In genomic region chr18:50307738-50308470, GRCh38 we compare ENCODE assay signal across 8 cellular contexts. TPM values are rescaled to one million over a fixed set of nuclear protein-coding genes. Genes with fewer than 3 reads are reported as not detected.
DNase-seq lines count a peak whose midpoint lies in the region; ATAC-seq and TF ChIP-seq lines count a peak whose summit lies in the region.

No MANE protein-coding gene starts in this region.

- peaks cover 0 to 4% of the 10 kb centered on the region in 2 donors for H3K36me3 Mint-ChIP-seq in CD14-positive monocyte
- H3K36me3 Mint-ChIP-seq in activated CD8-positive, alpha-beta T cell treated with anti-CD3 and anti-CD28 coated beads for 36 hours (ENCODE audit: low read depth): no peaks in the 10 kb centered on the region

- H3K4me1 Mint-ChIP-seq in CD14-positive monocyte: peaks cover 30% of the 10 kb centered on the region
- peaks cover 16% of the 10 kb centered on the region for H3K4me1 Mint-ChIP-seq in activated CD8-positive, alpha-beta T cell treated with anti-CD3 and anti-CD28 coated beads for 36 hours (ENCODE audit: low read depth)

- H3K9me3 Mint-ChIP-seq in CD14-positive monocyte: peaks cover 0 to 13% (median 11%) of the 10 kb centered on the region in 7 donors
- H3K9me3 Mint-ChIP-seq in activated CD8-positive, alpha-beta T cell treated with anti-CD3 and anti-CD28 coated beads for 36 hours: peaks cover 4% of the 10 kb centered on the region

- POLR2A ChIA-PET in activated CD8-positive, alpha-beta T cell treated with anti-CD3 and anti-CD28 coated beads for 36 hours (lab: Charles Lee): interaction anchor here (0.6 to 1.0 kb wide), 2 partner anchors 10 to 447 kb away, joined by 3 to 5 read pairs; no protein-coding TSS in a partner anchor

- peak overlapping the region; percentile 87 to 96 for H3K4me3 Mint-ChIP-seq in CD14-positive monocyte
- peak overlapping the region; percentile 83 for H3K4me3 Mint-ChIP-seq in activated CD8-positive, alpha-beta T cell treated with anti-CD3 and anti-CD28 coated beads for 36 hours

- peak overlapping the region; percentile 97 to 100 (median 100) for H3K27ac Mint-ChIP-seq in CD14-positive monocyte
- H3K27ac Mint-ChIP-seq in activated CD8-positive, alpha-beta T cell treated with anti-CD3 and anti-CD28 coated beads for 36 hours: peak overlapping the region; percentile 70

- CTCF ChIA-PET in activated CD8-positive, alpha-beta T cell treated with anti-CD3 and anti-CD28 coated beads for 36 hours (lab: Charles Lee): interaction anchor here (1.3 to 2.3 kb wide), 4 partner anchors 10 to 49 kb away, joined by 3 to 11 read pairs (median 4); no protein-coding TSS in a partner anchor

- DNase-seq in CD14-positive monocyte (ENCODE audit: low spot score): peak; percentile 95
- DNase-seq in HK-2 (ENCODE audit: unreplicated experiment): peak; percentile 67
- peak; percentile 89 for DNase-seq in NCI-H82 (lab: John Stamatoyannopoulos, UW)
- peak; percentile 97 for DNase-seq in activated CD8-positive, alpha-beta T cell treated with anti-CD3 and anti-CD28 coated beads for 36 hours
- DNase-seq in effector CD8-positive, alpha-beta T cell (lab: John Stamatoyannopoulos, UW): peak; percentile 83
- DNase-seq in lung microvascular endothelial cell (ENCODE audit: low read depth in 2 of 2): peak; percentile 84 to 86
- DNase-seq in stimulated activated CD4-positive, alpha-beta T cell treated with anti-CD3 and anti-CD28 coated beads, TNF-alpha, amount 100 ng/mL, for 24 hours (ENCODE audit: low read depth in 3 of 3): peak; percentile 80 to 89 (median 85)

- H3K27me3 Mint-ChIP-seq in CD14-positive monocyte (ENCODE audit: low read depth in 3 of 3): peaks cover 2 to 13% (median 9%) of the 10 kb centered on the region in 3 donors
- peaks cover 4% of the 10 kb centered on the region for H3K27me3 Mint-ChIP-seq in activated CD8-positive, alpha-beta T cell treated with anti-CD3 and anti-CD28 coated beads for 36 hours

- no peak for TF ChIP-seq CTCF in CD14-positive monocyte (IDR thresholded peaks at IDR 0.05)
- no peak for TF ChIP-seq CTCF in activated CD8-positive, alpha-beta T cell treated with anti-CD3 and anti-CD28 coated beads for 36 hours (IDR thresholded peaks at IDR 0.05)

- peak; percentile 93 for ATAC-seq in GM19455 (IDR thresholded peaks at IDR 0.05; ENCODE audit: unreplicated experiment)
- peak; percentile 99 for ATAC-seq in activated CD8-positive, alpha-beta T cell treated with anti-CD3 and anti-CD28 coated beads for 36 hours

- intact Hi-C loops in CD14-positive monocyte (cut with micrococcal nuclease): loop anchor here in 1 of 2 donors (5.0 kb wide), 1 partner anchor 41 kb away; the partner anchor contains the start of gene CFAP53
- intact Hi-C loops in activated CD8-positive, alpha-beta T cell treated with anti-CD3 and anti-CD28 coated beads for 36 hours (cut with micrococcal nuclease): no loop called here

RNA-seq across cellular contexts. Expression of gene CXXC1, which starts 20.4 kb away (rescaled TPM):
- polyA plus RNA-seq in CD14-positive monocyte: 10 to 100 TPM; 30.9 to 33.4 TPM
- total RNA-seq in activated CD8-positive, alpha-beta T cell treated with anti-CD3 and anti-CD28 coated beads for 36 hours: 10 to 100 TPM; 87.0 to 88.0 TPM
- total RNA-seq in lung microvascular endothelial cell: 22.0 and 35.3 TPM in 2 replicates

RNA-seq across cellular contexts. Expression of gene MBD1, which starts 26.6 kb away (rescaled TPM):
- 10 to 100 TPM; 13.2 to 17.4 TPM for polyA plus RNA-seq in CD14-positive monocyte
- 10 to 100 TPM; 67.4 to 69.0 TPM for total RNA-seq in activated CD8-positive, alpha-beta T cell treated with anti-CD3 and anti-CD28 coated beads for 36 hours
- total RNA-seq in lung microvascular endothelial cell: 25.7 and 44.4 TPM in 2 replicates

RNA-seq across cellular contexts. Expression of gene CFAP53, which starts 41.6 kb away (rescaled TPM):
- polyA plus RNA-seq in CD14-positive monocyte: under 1 TPM in 1 of 2 donors, not detected in 1; 0.14 TPM
- total RNA-seq in activated CD8-positive, alpha-beta T cell treated with anti-CD3 and anti-CD28 coated beads for 36 hours: under 1 TPM; 0.27 to 0.76 TPM
- 0.20 and 0.22 TPM in 2 replicates for total RNA-seq in lung microvascular endothelial cell

Comparison
In these comparisons a context has a peak if more than half of its experiments do, and no peak if none do; other contexts are left out.
1. Peak in every context shown above with its lines: DNase-seq and ATAC-seq.